1 cellular context compared by ENCODE assay signal in genomic region chr18:67219821-67220220, GRCh38.
TF ChIP-seq lines count a peak whose summit lies in the region.

No MANE protein-coding gene starts in this region.

TF ChIP-seq in H1, 55 proteins besides CTCF, POLR2A, EP300 and RAD21 (continued from another document):
- TF ChIP-seq CHD7 (IDR thresholded peaks at IDR 0.05; ENCODE audit: insufficient replicate concordance, low read length) (no peak), ATF3 (IDR thresholded peaks at IDR 0.05; ENCODE audit: insufficient read depth, low read depth, low read length) (no peak), EZH2 (IDR thresholded peaks at IDR 0.05; ENCODE audit: low read depth, low read length, severe bottlenecking) (no peak), SP4 (IDR thresholded peaks at IDR 0.05; ENCODE audit: low read length) (no peak), SAP30 (IDR thresholded peaks at IDR 0.05; ENCODE audit: insufficient read depth, insufficient replicate concordance, low read length) (no peak), BACH1 (IDR thresholded peaks at IDR 0.05; ENCODE audit: low read length) (no peak), CTBP2 (IDR thresholded peaks at IDR 0.05; ENCODE audit: borderline replicate concordance, insufficient read depth, insufficient read length, low read length) (no peak), SIRT6 (IDR thresholded peaks at IDR 0.05; ENCODE audit: low read length) (no peak), BCL11A (IDR thresholded peaks at IDR 0.05; ENCODE audit: low read depth in 2 of 2, low read length in 2 of 2) (no peak), POLR2AphosphoS5 (IDR thresholded peaks at IDR 0.05; ENCODE audit: low read depth, low read length) (no peak), BRCA1 (IDR thresholded peaks at IDR 0.05; ENCODE audit: low read depth, low read length) (no peak), PHF8 (conservative IDR thresholded peaks at IDR 0.05; ENCODE audit: low read depth, low read length) (no peak), USF2 (IDR thresholded peaks at IDR 0.05; ENCODE audit: low read length) (no peak), CBX8 (IDR thresholded peaks at IDR 0.05; ENCODE audit: borderline replicate concordance, low read depth, low read length) (no peak)
